ENCODE assay signal across 1 cellular context in genomic region chr7:106018566-106019338, GRCh38.
TF ChIP-seq lines count a peak whose summit lies in the region.

No MANE protein-coding gene starts in this region.

TF ChIP-seq in K562, 482 proteins besides CTCF, POLR2A, EP300 and RAD21 (continued from another document and continues in another):
- no peak for TF ChIP-seq ZNF318 (IDR thresholded peaks at IDR 0.05; ENCODE audit: borderline replicate concordance in 1 of 2, low read depth in 1 of 2)
- TF ChIP-seq MGA (IDR thresholded peaks at IDR 0.05): no peak
- no peak for TF ChIP-seq E2F8 (IDR thresholded peaks at IDR 0.05; ENCODE audit: low read depth, partially characterized antibody)
- TF ChIP-seq E2F1 (CRISPR knock-in tag; IDR thresholded peaks at IDR 0.05): no peak
- TF ChIP-seq MYC (IDR thresholded peaks at IDR 0.05; ENCODE audit: low read depth, low read length): no peak
- no peak for TF ChIP-seq MYC (CRISPR knock-in tag; IDR thresholded peaks at IDR 0.05; ENCODE audit: borderline replicate concordance, low read depth)
- TF ChIP-seq HMGN3 (IDR thresholded peaks at IDR 0.05; ENCODE audit: borderline replicate concordance, extremely low read depth, insufficient read length, low read depth, low read length): no peak
- no peak for TF ChIP-seq FOXA1 (IDR thresholded peaks at IDR 0.05; ENCODE audit: borderline replicate concordance)
- TF ChIP-seq RBM39 (optimal IDR thresholded peaks at IDR 0.05; ENCODE audit: low read depth, low read length): no peak
- no peak for TF ChIP-seq ZFX (CRISPR knock-in tag; IDR thresholded peaks at IDR 0.05)
- peak; percentile 85 for TF ChIP-seq FOXM1 (IDR thresholded peaks at IDR 0.05; ENCODE audit: low read depth)
- no peak for TF ChIP-seq FOXM1 (CRISPR knock-in tag; IDR thresholded peaks at IDR 0.05; ENCODE audit: low read depth)
- no peak; the same call in 1 of the 2 replicates for TF ChIP-seq NKRF (IDR thresholded peaks at IDR 0.05; ENCODE audit: borderline replicate concordance)
- no peak for TF ChIP-seq ZFP1 (CRISPR knock-in tag; IDR thresholded peaks at IDR 0.05)
- peak; percentile 58 for TF ChIP-seq MEIS2 (IDR thresholded peaks at IDR 0.05; ENCODE audit: partially characterized antibody)
- TF ChIP-seq THRAP3 (IDR thresholded peaks at IDR 0.05; ENCODE audit: borderline replicate concordance): no peak
- no peak for TF ChIP-seq ZNF512 (tag; IDR thresholded peaks at IDR 0.05)
- peak; percentile 56 to 76; a peak in 2 of 4 replicates for TF ChIP-seq MAZ (CRISPR knock-in tag; conservative IDR thresholded peaks at IDR 0.05 in 1 of 2, IDR thresholded peaks at IDR 0.05 in 1 of 2)
- TF ChIP-seq NR0B1 (IDR thresholded peaks at IDR 0.05; ENCODE audit: partially characterized antibody): no peak
